10 cellular contexts compared by ENCODE assay signal in the genomic region with DNA sequence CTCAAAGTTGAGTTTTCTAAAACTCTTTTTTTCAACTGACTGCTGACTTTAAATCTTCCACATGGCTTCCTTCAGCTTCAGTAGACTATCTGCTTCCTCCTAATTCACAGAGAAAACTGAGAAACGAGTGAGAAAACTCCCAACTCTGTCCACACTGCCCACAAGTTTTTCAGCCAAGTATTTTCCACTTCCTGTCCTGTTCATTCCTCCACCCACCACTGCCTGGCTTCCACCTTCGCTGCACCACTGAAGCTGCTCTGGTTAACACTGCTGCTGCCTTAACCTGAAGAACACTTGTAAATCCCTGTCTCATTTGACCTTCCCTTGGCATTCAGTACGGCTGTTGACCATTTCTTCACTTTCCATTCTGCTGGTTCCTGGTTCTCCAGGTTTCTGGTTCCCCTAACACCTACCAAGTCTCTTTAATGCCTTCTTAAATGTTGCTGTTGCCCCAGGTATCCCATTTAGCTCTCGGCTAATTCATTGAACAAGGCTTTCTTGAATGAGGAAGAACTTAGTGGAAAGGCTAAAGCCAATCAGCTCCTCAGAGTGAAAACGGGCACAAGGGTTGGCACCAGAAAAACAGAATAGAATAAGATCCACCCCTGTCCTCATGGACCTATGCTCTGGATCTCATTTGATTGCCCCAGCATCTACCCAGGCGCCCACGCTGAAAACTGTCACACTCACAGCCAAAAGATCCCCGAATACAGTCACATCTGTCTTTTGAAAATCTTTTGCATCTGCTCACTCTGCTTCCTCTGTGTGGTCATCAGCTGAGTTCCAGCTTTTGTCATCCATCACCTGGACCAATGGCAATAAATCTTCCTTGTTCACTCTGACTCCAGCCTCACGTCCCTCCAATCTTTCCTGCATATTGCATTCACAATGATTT.
DNase-seq lines count a peak whose midpoint lies in the region; ATAC-seq and TF ChIP-seq lines count a peak whose summit lies in the region.
"Had no signal": no experiment of that assay in that cellular context is flagged by ENCODE, and none has a peak within 500 bp of the region (broad histone marks: within the 10 kb centered on the region; RNA-seq: fewer than 3 reads in every experiment).

No MANE protein-coding gene starts in this region.

- H3K27me3 ChIP-seq in osteoblast (ENCODE audit: insufficient read depth, low read length) (no peaks in the 10 kb centered on the region), stomach (no peaks in the 10 kb centered on the region), ascending aorta (no peaks in the 10 kb centered on the region)

- POLR2A ChIA-PET in WTC11 (lab: Charles Lee) = no interaction called here

- H3K36me3 Mint-ChIP-seq in WTC11 = no peaks in the 10 kb centered on the region

- H3K4me3 ChIP-seq in osteoblast (ENCODE audit: insufficient read depth, low read length) (no peak overlapping the region), stomach (no peak overlapping the region), ascending aorta (no peak overlapping the region)

- 0 out of 2 replicates have a peak, but pooled peaks cover 3% of the 10 kb centered on the region for H3K9me3 Mint-ChIP-seq in WTC11

- no peak overlapping the region for H3K4me3 Mint-ChIP-seq in WTC11

- DNase-seq in UCSD-AML1 (lab: John Stamatoyannopoulos, UW; ENCODE audit: unreplicated experiment) (peak; percentile 43), osteoblast (ENCODE audit: insufficient read length, low spot score, missing footprints) (no peak), stomach (no peak), WTC11 (ENCODE audit: low spot score) (no peak), ascending aorta (ENCODE audit: low spot score in 2 of 2) (no peak)
- DNase-seq: DMS79 treated with DMSO at 0.1 percent for 48 hours, NCI-H774 had no signal

- H3K27ac Mint-ChIP-seq in WTC11 = no peak overlapping the region

- H3K4me1 ChIP-seq in osteoblast (ENCODE audit: insufficient read depth, low read length) (peaks cover 33% of the 10 kb centered on the region), stomach (peaks cover 0 to 36% (median 10%) of the 10 kb centered on the region in 4 donors), ascending aorta (no peaks in the 10 kb centered on the region)

- H3K36me3 ChIP-seq in osteoblast (ENCODE audit: insufficient read depth, low read length) (no peaks in the 10 kb centered on the region), stomach (no peaks in the 10 kb centered on the region), ascending aorta (no peaks in the 10 kb centered on the region)

- no peaks in the 10 kb centered on the region for H4K20me1 ChIP-seq in osteoblast (ENCODE audit: insufficient read depth, low read length)

- no peaks in the 10 kb centered on the region for H3K9me3 ChIP-seq in osteoblast (ENCODE audit: low read depth, low read length)
- H3K9me3 ChIP-seq in stomach = no peaks in the 10 kb centered on the region
- no peaks in the 10 kb centered on the region for H3K9me3 ChIP-seq in ascending aorta

- no peaks in the 10 kb centered on the region for H3K27me3 Mint-ChIP-seq in WTC11 (ENCODE audit: low read depth)

- TF ChIP-seq POLR2A in stomach (IDR thresholded peaks at IDR 0.05) = no peak

- H3K4me1 Mint-ChIP-seq in WTC11 = peaks cover 10% of the 10 kb centered on the region

- 69 to 78% (median 75%) methylated on average over 9 of the region's 9 CpGs for WGBS in stomach, 5 donors

- intact Hi-C loops in stomach (cut with DNase I; ENCODE audit: low total_unique reads) = no loop called here
- intact Hi-C loops in ascending aorta (cut with DNase I) = no loop called here

- peak overlapping the region; percentile 46 for H2AFZ ChIP-seq in osteoblast (ENCODE audit: low read length)

- H3K4me2 ChIP-seq in osteoblast (ENCODE audit: insufficient read depth, low read length) = no peak overlapping the region

- H3K79me2 ChIP-seq in osteoblast (ENCODE audit: insufficient read depth, low read length) = no peaks in the 10 kb centered on the region

- no peak for TF ChIP-seq EP300 in stomach (IDR thresholded peaks at IDR 0.05)

- H3K27ac ChIP-seq in osteoblast (ENCODE audit: low read depth, low read length) (no peak overlapping the region), stomach (no peak overlapping the region), ascending aorta (no peak overlapping the region)

- CTCF ChIA-PET in WTC11 (lab: Charles Lee) = interaction anchor here (1.6 kb wide), 1 partner anchor 219 kb away, joined by 3 read pairs; no protein-coding TSS in a partner anchor

- no peak for TF ChIP-seq CTCF in osteoblast (IDR thresholded peaks at IDR 0.05; ENCODE audit: extremely low read depth, low read depth, low read length)
- no peak for TF ChIP-seq CTCF in stomach (IDR thresholded peaks at IDR 0.05)
- no peak for TF ChIP-seq CTCF in WTC11 (IDR thresholded peaks at IDR 0.05)
- TF ChIP-seq CTCF in ascending aorta (IDR thresholded peaks at IDR 0.05) = no peak

- peak; percentile 31 for ATAC-seq in GM18867 (IDR thresholded peaks at IDR 0.05; ENCODE audit: unreplicated experiment)
- ATAC-seq in HG02623 (IDR thresholded peaks at IDR 0.05; ENCODE audit: unreplicated experiment) = peak; percentile 31
- ATAC-seq in GM19455 (IDR thresholded peaks at IDR 0.05; ENCODE audit: unreplicated experiment) = no peak
- no peak for ATAC-seq in WTC11

TF ChIP-seq in WTC11, 78 proteins besides CTCF, POLR2A, EP300 and RAD21:
- TF ChIP-seq NFE2L1 (CRISPR knock-in tag; IDR thresholded peaks at IDR 0.05) = no peak

Comparison
In these comparisons a context has a peak if more than half of its experiments do, and no peak if none do; other contexts are left out.
1. ATAC-seq: peak in GM18867 (single experiment) and HG02623 (single experiment); none in GM19455 (single experiment) and WTC11 (single experiment).